In genomic region chr15:69224383-69224782, GRCh38 we compare ENCODE assay signal across 1 cellular context.
TF ChIP-seq lines count a peak whose summit lies in the region.

No MANE protein-coding gene starts in this region.

TF ChIP-seq in HepG2, 621 proteins besides CTCF, POLR2A, EP300 and RAD21 (continued from another document and continues in another):
- TF ChIP-seq SKIL (CRISPR knock-in tag; IDR thresholded peaks at IDR 0.05; ENCODE audit: borderline replicate concordance) = peak; percentile 60; the same call in 1 of the 2 replicates
- TF ChIP-seq ZNF615 (CRISPR knock-in tag; IDR thresholded peaks at IDR 0.05; ENCODE audit: borderline replicate concordance) = no peak
- TF ChIP-seq ZNF337 (CRISPR knock-in tag; IDR thresholded peaks at IDR 0.05; ENCODE audit: borderline replicate concordance, low read depth) = 0 out of 2 replicates have a peak, but pooled peaks have one; percentile 34
- TF ChIP-seq NRL (CRISPR knock-in tag; IDR thresholded peaks at IDR 0.05; ENCODE audit: borderline replicate concordance) = no peak
- TF ChIP-seq AHDC1 (CRISPR knock-in tag; IDR thresholded peaks at IDR 0.05; ENCODE audit: borderline replicate concordance) = peak; percentile 58; the same call in 1 of the 2 replicates
- no peak for TF ChIP-seq PBX2 (CRISPR knock-in tag; IDR thresholded peaks at IDR 0.05)
- TF ChIP-seq IRX3 (CRISPR knock-in tag; IDR thresholded peaks at IDR 0.05; ENCODE audit: borderline replicate concordance, low read depth) = no peak
- TF ChIP-seq CHD4 (IDR thresholded peaks at IDR 0.05; ENCODE audit: borderline replicate concordance, low read length) = no peak
- no peak for TF ChIP-seq PHF20 (CRISPR knock-in tag; IDR thresholded peaks at IDR 0.05)
- TF ChIP-seq FOXP4 (CRISPR knock-in tag; IDR thresholded peaks at IDR 0.05) = peak; percentile 90
- TF ChIP-seq ZFX (CRISPR knock-in tag; IDR thresholded peaks at IDR 0.05; ENCODE audit: low read depth) = no peak
- TF ChIP-seq SMARCE1 (IDR thresholded peaks at IDR 0.05; ENCODE audit: borderline replicate concordance) = no peak
- no peak for TF ChIP-seq REXO4 (CRISPR knock-in tag; IDR thresholded peaks at IDR 0.05; ENCODE audit: borderline replicate concordance)
- TF ChIP-seq JUNB (CRISPR knock-in tag; IDR thresholded peaks at IDR 0.05; ENCODE audit: borderline replicate concordance) = no peak
- peak; percentile 50; the same call in 1 of the 2 replicates for TF ChIP-seq ZNF580 (CRISPR knock-in tag; IDR thresholded peaks at IDR 0.05; ENCODE audit: borderline replicate concordance, low read depth)
- TF ChIP-seq GLI4 (CRISPR knock-in tag; IDR thresholded peaks at IDR 0.05; ENCODE audit: borderline replicate concordance) = no peak
- no peak for TF ChIP-seq ZNF646 (CRISPR knock-in tag; IDR thresholded peaks at IDR 0.05)
- no peak for TF ChIP-seq NR1H2 (CRISPR knock-in tag; IDR thresholded peaks at IDR 0.05; ENCODE audit: borderline replicate concordance, low read depth)
- no peak for TF ChIP-seq DBP (CRISPR knock-in tag; IDR thresholded peaks at IDR 0.05; ENCODE audit: not compliant biosample characterization)
- TF ChIP-seq ZNF782 (CRISPR knock-in tag; IDR thresholded peaks at IDR 0.05; ENCODE audit: borderline replicate concordance) = no peak
- peak; percentile 81 for TF ChIP-seq HMG20A (CRISPR knock-in tag; IDR thresholded peaks at IDR 0.05; ENCODE audit: borderline replicate concordance)
- TF ChIP-seq ZBTB42 (CRISPR knock-in tag; IDR thresholded peaks at IDR 0.05) = no peak
- no peak for TF ChIP-seq ARID2 (CRISPR knock-in tag; IDR thresholded peaks at IDR 0.05; ENCODE audit: borderline replicate concordance)
- TF ChIP-seq ZNF20 (CRISPR knock-in tag; IDR thresholded peaks at IDR 0.05) = no peak
- peak; percentile 94 for TF ChIP-seq SAP130 (CRISPR knock-in tag; IDR thresholded peaks at IDR 0.05; ENCODE audit: low read depth)
- TF ChIP-seq MBNL3 (CRISPR knock-in tag; conservative IDR thresholded peaks at IDR 0.05) = no peak
- TF ChIP-seq ZNF362 (CRISPR knock-in tag; IDR thresholded peaks at IDR 0.05; ENCODE audit: borderline replicate concordance) = no peak
- no peak for TF ChIP-seq ZNF597 (CRISPR knock-in tag; IDR thresholded peaks at IDR 0.05)
- no peak for TF ChIP-seq DR1 (CRISPR knock-in tag; IDR thresholded peaks at IDR 0.05)
- peak; percentile 68; the same call in 1 of the 2 replicates for TF ChIP-seq CBFB (CRISPR knock-in tag; IDR thresholded peaks at IDR 0.05)
- no peak for TF ChIP-seq ZNF770 (CRISPR knock-in tag; IDR thresholded peaks at IDR 0.05)
